Comparison of ENCODE assay signal across 12 cellular contexts in the genomic region with DNA sequence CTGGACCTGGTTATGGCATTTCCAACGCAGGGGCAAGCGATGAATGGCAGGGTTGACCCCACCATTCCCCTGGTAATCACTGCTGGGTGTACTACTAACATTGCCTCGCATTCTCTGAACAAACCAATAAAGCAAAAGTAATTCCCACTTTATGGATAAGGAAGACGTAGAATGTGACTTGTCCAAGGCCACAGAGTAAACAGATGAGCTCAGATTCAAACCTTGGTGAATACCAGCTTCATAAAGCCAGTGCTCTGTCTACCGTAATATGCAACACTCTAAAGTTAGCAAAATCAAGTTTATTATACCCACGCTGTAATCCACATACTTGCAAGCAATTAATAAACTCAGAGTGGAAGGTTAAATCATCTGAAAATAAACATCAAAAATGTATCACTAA. TPM values are rescaled to one million over a fixed set of nuclear protein-coding genes. Genes with fewer than 3 reads are reported as not detected.
A peak's percentile ranks its signal among the peaks of the same experiment; 100 is the strongest.
DNase-seq lines count a peak whose midpoint lies in the region; ATAC-seq and TF ChIP-seq lines count a peak whose summit lies in the region.
"Had no signal": no experiment of that assay in that cellular context is flagged by ENCODE, and none has a peak within 500 bp of the region (broad histone marks: within the 10 kb centered on the region; RNA-seq: fewer than 3 reads in every experiment).

No MANE protein-coding gene starts in this region.

- peak overlapping the region; percentile 16 for H3K4me2 ChIP-seq in fibroblast of lung (ENCODE audit: extremely low read depth, insufficient read depth, low read length)

- H3K36me3 ChIP-seq in Peyer's patch = peaks cover 0 to 42% (median 0%) of the 10 kb centered on the region in 3 donors
- peaks cover 4% of the 10 kb centered on the region for H3K36me3 ChIP-seq in fibroblast of lung (ENCODE audit: control insufficient read depth, insufficient read depth, low read length)

- no peaks in the 10 kb centered on the region for H3K27me3 ChIP-seq in AG04450 (ENCODE audit: control insufficient read depth, insufficient read depth, low read length)
- H3K27me3 ChIP-seq in Peyer's patch = no peaks in the 10 kb centered on the region
- H3K27me3 ChIP-seq in fibroblast of lung (ENCODE audit: control insufficient read depth, insufficient read depth, low read length) = no peaks in the 10 kb centered on the region
- H3K27me3 ChIP-seq: MG63 had no signal

- no peak for TF ChIP-seq CTCF in AG04450 (IDR thresholded peaks at IDR 0.05; ENCODE audit: low read depth, low read length)
- TF ChIP-seq CTCF in Peyer's patch (IDR thresholded peaks at IDR 0.05) = no peak
- TF ChIP-seq CTCF in fibroblast of lung (conservative IDR thresholded peaks at IDR 0.05 in 1 of 2, IDR thresholded peaks at IDR 0.05 in 1 of 2; ENCODE audit: low read depth in 1 of 2, low read length in 2 of 2) = no peak

- no peak for TF ChIP-seq POLR2A in Peyer's patch (IDR thresholded peaks at IDR 0.05)

- H3K36me3 Mint-ChIP-seq in natural killer cell treated with Interleukin-12 subunit alpha and Interleukin-12 subunit beta and Interleukin-15 and Interleukin-18, amount 100 ng/mL, for 72 hours = peaks cover 20% of the 10 kb centered on the region

- DNase-seq in AG04450 (ENCODE audit: low read depth, low spot score) (no peak), Peyer's patch (no peak), fibroblast of lung (ENCODE audit: low read depth in 2 of 2) (peak in 1 of 2 donors; percentile 65), skeletal muscle cell (ENCODE audit: low read depth) (peak; percentile 20), AG08396 (ENCODE audit: low spot score) (no peak)
- DNase-seq in activated CD4-positive, alpha-beta T cell treated with anti-CD3 and anti-CD28 coated beads for 1 hour = no peak
- DNase-seq in effector CD4-positive, alpha-beta T cell = no peak
- no peak for DNase-seq in natural killer cell treated with Interleukin-12 subunit alpha and Interleukin-12 subunit beta and Interleukin-15 and Interleukin-18, amount 100 ng/mL, for 72 hours (ENCODE audit: low spot score)
- DNase-seq: naive B cell had no signal

- peaks cover 14% of the 10 kb centered on the region in 2 donors for H3K4me1 Mint-ChIP-seq in natural killer cell treated with Interleukin-12 subunit alpha and Interleukin-12 subunit beta and Interleukin-15 and Interleukin-18, amount 100 ng/mL, for 72 hours (ENCODE audit: low read depth in 2 of 2)

- H3K4me3 ChIP-seq in AG04450 (ENCODE audit: low read depth, low read length) (no peak overlapping the region), Peyer's patch (no peak overlapping the region), fibroblast of lung (replicated peaks in 1 of 4; ENCODE audit: control extremely low read depth in 1 of 4, insufficient read depth in 1 of 4, low read depth in 3 of 4, low read length in 4 of 4) (no peak overlapping the region), skeletal muscle cell (ENCODE audit: low read depth, low read length) (no peak overlapping the region)
- H3K4me3 ChIP-seq: MG63 had no signal

- H4K20me1 ChIP-seq in fibroblast of lung (ENCODE audit: control insufficient read depth, extremely low read depth, insufficient read depth, low read length) = no peaks in the 10 kb centered on the region

- H3K4me3 Mint-ChIP-seq in natural killer cell treated with Interleukin-12 subunit alpha and Interleukin-12 subunit beta and Interleukin-15 and Interleukin-18, amount 100 ng/mL, for 72 hours = no peak overlapping the region
- H3K4me3 Mint-ChIP-seq: naive B cell had no signal

- no peaks in the 10 kb centered on the region for H3K27me3 Mint-ChIP-seq in natural killer cell treated with Interleukin-12 subunit alpha and Interleukin-12 subunit beta and Interleukin-15 and Interleukin-18, amount 100 ng/mL, for 72 hours
- H3K27me3 Mint-ChIP-seq: naive B cell had no signal

- no peaks in the 10 kb centered on the region for H3K79me2 ChIP-seq in fibroblast of lung (ENCODE audit: control insufficient read depth, insufficient read depth, low read length)

- H3K27ac ChIP-seq in AG04450 (ENCODE audit: low read depth, low read length) (peak overlapping the region; percentile 58), Peyer's patch (peak overlapping the region; percentile 13 to 71 (median 28)), fibroblast of lung (ENCODE audit: insufficient read depth, low read length) (peak overlapping the region; percentile 58)
- H3K27ac ChIP-seq: HL-60 had no signal

- H3K9ac ChIP-seq in fibroblast of lung (ENCODE audit: insufficient read depth, low read length) = no peak overlapping the region

- H3K4me1 ChIP-seq in Peyer's patch (no peaks in the 10 kb centered on the region), fibroblast of lung (ENCODE audit: control insufficient read depth, extremely low read depth, insufficient read depth, low read length) (peaks cover 8% of the 10 kb centered on the region)

- CTCF ChIA-PET in AG04450 (lab: Charles Lee) = no interaction called here

- H3K9me3 Mint-ChIP-seq in natural killer cell treated with Interleukin-12 subunit alpha and Interleukin-12 subunit beta and Interleukin-15 and Interleukin-18, amount 100 ng/mL, for 72 hours = no peaks in the 10 kb centered on the region
- H3K9me3 Mint-ChIP-seq: naive B cell had no signal

- H3K9me3 ChIP-seq in AG04450 (ENCODE audit: control insufficient read depth, insufficient read depth, low read length) = no peaks in the 10 kb centered on the region
- no peaks in the 10 kb centered on the region for H3K9me3 ChIP-seq in Peyer's patch
- H3K9me3 ChIP-seq in fibroblast of lung (ENCODE audit: control insufficient read depth, insufficient read depth, low read depth, low read length) = no peaks in the 10 kb centered on the region
- H3K9me3 ChIP-seq: MG63 had no signal

- H2AFZ ChIP-seq in fibroblast of lung (ENCODE audit: low read length) = no peak overlapping the region

- POLR2A ChIA-PET in AG04450 (lab: Yijun Ruan, JAX) = interaction anchor here (0.5 kb wide), 1 partner anchor 62 kb away, joined by 3 read pairs; no protein-coding TSS in a partner anchor

- ATAC-seq in natural killer cell treated with Interleukin-12 subunit alpha and Interleukin-12 subunit beta and Interleukin-15 and Interleukin-18, amount 100 ng/mL, for 72 hours = no peak
- ATAC-seq: Panc1 had no signal

- peak overlapping the region in 1 of 2 donors; percentile 30 for H3K27ac Mint-ChIP-seq in natural killer cell treated with Interleukin-12 subunit alpha and Interleukin-12 subunit beta and Interleukin-15 and Interleukin-18, amount 100 ng/mL, for 72 hours

RNA-seq across cellular contexts. Expression of gene ANKFY1, which starts 59.6 kb away (rescaled TPM):
- 38.8 and 42.8 TPM in 2 replicates for polyA plus RNA-seq in AG04450 (2011; rRNA removed)
- 67.3 and 83.3 TPM in 2 replicates for polyA minus RNA-seq in AG04450 (2011; rRNA and poly(A)+ RNA removed)
- 10 to 100 TPM; 40.8 to 57.1 (median 48.5) TPM for total RNA-seq in Peyer's patch
- total RNA-seq in fibroblast of lung = 33.9 and 34.0 TPM in 2 replicates
- 26.1 and 33.1 TPM in 2 replicates for polyA plus RNA-seq in fibroblast of lung
- 22.9 and 24.9 TPM in 2 replicates for polyA plus RNA-seq in fibroblast of lung (2012)
- polyA minus RNA-seq in fibroblast of lung (ENCODE audit: low replicate concordance) = 137 and 152 TPM in 2 replicates
- 100 to 1,000 TPM in 1 of 2 donors, 10 to 100 TPM in 1; 67.6 to 107 TPM for total RNA-seq in natural killer cell treated with Interleukin-12 subunit alpha and Interleukin-12 subunit beta and Interleukin-15 and Interleukin-18, amount 100 ng/mL, for 72 hours
